In the genomic region with DNA sequence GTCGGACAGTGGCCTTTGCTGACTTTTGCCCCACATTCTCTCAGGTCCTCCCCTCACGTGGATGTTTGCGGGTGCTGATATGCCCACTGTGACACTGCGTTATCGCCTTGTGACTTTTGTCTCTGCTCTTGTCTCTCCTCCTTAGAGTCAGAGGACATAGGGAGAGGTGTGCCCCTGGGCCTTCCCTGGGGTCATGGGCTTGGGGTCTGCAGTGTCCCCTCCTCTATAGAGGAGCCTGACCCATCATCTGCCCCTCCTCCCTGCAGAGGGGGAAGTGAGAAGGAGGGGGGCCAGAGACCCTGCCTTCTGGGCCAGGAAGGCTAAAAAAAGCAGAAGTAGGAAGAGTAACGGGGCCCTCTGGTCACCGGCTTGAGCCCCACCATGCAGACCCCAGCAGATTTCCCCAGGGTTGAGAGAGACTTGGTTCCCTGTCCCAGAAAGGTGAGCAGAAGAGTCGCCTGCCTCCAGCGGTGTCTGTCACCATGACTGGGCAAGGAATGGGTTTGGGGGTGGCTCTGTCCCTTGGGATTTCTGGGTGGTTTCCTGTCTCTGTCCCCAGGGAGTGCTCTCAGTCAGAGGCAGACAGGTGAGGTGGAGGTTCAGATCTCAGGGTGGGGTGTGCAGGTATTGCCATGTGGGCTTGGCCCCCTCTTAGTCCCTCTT, we compare ENCODE assay signal across 1 cellular context.
TF ChIP-seq lines count a peak whose summit lies in the region.

No MANE protein-coding gene starts in this region.

TF ChIP-seq in IMR-90, 13 proteins besides CTCF, POLR2A, EP300 and RAD21 (continued from another document):
- no peak for TF ChIP-seq ELK1 (IDR thresholded peaks at IDR 0.05; ENCODE audit: borderline replicate concordance, low read depth, low read length)
- TF ChIP-seq CHD1 (IDR thresholded peaks at IDR 0.05; ENCODE audit: low read depth, low read length): no peak
- no peak for TF ChIP-seq MAZ (IDR thresholded peaks at IDR 0.05; ENCODE audit: borderline replicate concordance, low read depth, low read length)
- TF ChIP-seq SMC3 (IDR thresholded peaks at IDR 0.05; ENCODE audit: low read depth, low read length): no peak
- TF ChIP-seq MAFK (IDR thresholded peaks at IDR 0.05; ENCODE audit: low read depth, low read length): no peak
- no peak for TF ChIP-seq CEBPB (IDR thresholded peaks at IDR 0.05; ENCODE audit: low read depth, low read length)
- TF ChIP-seq, protein P1, sequence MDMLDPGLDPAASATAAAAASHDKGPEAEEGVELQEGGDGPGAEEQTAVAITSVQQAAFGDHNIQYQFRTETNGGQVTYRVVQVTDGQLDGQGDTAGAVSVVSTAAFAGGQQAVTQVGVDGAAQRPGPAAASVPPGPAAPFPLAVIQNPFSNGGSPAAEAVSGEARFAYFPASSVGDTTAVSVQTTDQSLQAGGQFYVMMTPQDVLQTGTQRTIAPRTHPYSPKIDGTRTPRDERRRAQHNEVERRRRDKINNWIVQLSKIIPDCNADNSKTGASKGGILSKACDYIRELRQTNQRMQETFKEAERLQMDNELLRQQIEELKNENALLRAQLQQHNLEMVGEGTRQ (IDR thresholded peaks at IDR 0.05; ENCODE audit: low read depth, low read length): no peak
- TF ChIP-seq RCOR1 (IDR thresholded peaks at IDR 0.05; ENCODE audit: insufficient replicate concordance, low read length): no peak
